1 cellular context compared by ENCODE assay signal in genomic region chr7:20777377-20778062, GRCh38.
A peak's percentile ranks its signal among the peaks of the same experiment; 100 is the strongest.
TF ChIP-seq lines count a peak whose summit lies in the region.

No MANE protein-coding gene starts in this region.

TF ChIP-seq in HEK293, 187 proteins besides CTCF, POLR2A, EP300 and RAD21 (continued from another document):
- peak; percentile 44; the same call in 1 of the 2 replicates for TF ChIP-seq ZBTB10 (tag by site-specific recombination; IDR thresholded peaks at IDR 0.05)
- 0 out of 2 replicates have a peak, but pooled peaks have one; percentile 18 for TF ChIP-seq BCL11A (tag by site-specific recombination; IDR thresholded peaks at IDR 0.05; ENCODE audit: low read depth)
- TF ChIP-seq ZNF501 (tag by site-specific recombination; IDR thresholded peaks at IDR 0.05) = 0 out of 2 replicates have a peak, but pooled peaks have one; percentile 51
- TF ChIP-seq ZBTB11 (tag by site-specific recombination; conservative IDR thresholded peaks at IDR 0.05; ENCODE audit: low read depth) = 0 out of 2 replicates have a peak, but pooled peaks have one; percentile 24
- TF ChIP-seq SCRT2 (tag by site-specific recombination; IDR thresholded peaks at IDR 0.05) = 0 out of 2 replicates have a peak, but pooled peaks have one; percentile 16
- TF ChIP-seq ZBTB49 (tag by site-specific recombination; IDR thresholded peaks at IDR 0.05; ENCODE audit: low read depth) = no peak
- peak; percentile 35; the same call in 1 of the 2 replicates for TF ChIP-seq PATZ1 (tag by site-specific recombination; IDR thresholded peaks at IDR 0.05)
- peak; percentile 54; the same call in 1 of the 2 replicates for TF ChIP-seq YY1 (tag by site-specific recombination; IDR thresholded peaks at IDR 0.05)
- TF ChIP-seq ZBTB8A (tag by site-specific recombination; IDR thresholded peaks at IDR 0.05) = 0 out of 2 replicates have a peak, but pooled peaks have one; percentile 38
- peak; percentile 61 for TF ChIP-seq ZBTB26 (tag by site-specific recombination; optimal IDR thresholded peaks at IDR 0.05)
- TF ChIP-seq ZIC2 (tag by site-specific recombination; IDR thresholded peaks at IDR 0.05) = 0 out of 2 replicates have a peak, but pooled peaks have one; percentile 26
- TF ChIP-seq ZNF623 (tag by site-specific recombination; IDR thresholded peaks at IDR 0.05) = no peak
- no peak; the same call in 1 of the 2 replicates for TF ChIP-seq ZNF654 (tag by site-specific recombination; IDR thresholded peaks at IDR 0.05; ENCODE audit: low read depth)
